ENCODE assay signal across 8 cellular contexts in genomic region chr2:60581461-60582282, GRCh38. TPM values are rescaled to one million over a fixed set of nuclear protein-coding genes. Genes with fewer than 3 reads are reported as not detected.
DNase-seq lines count a peak whose midpoint lies in the region; ATAC-seq and TF ChIP-seq lines count a peak whose summit lies in the region.

No MANE protein-coding gene starts in this region.

- H3K4me3 ChIP-seq in coronary artery (peak overlapping the region; percentile 68), liver (ENCODE audit: low read depth in 1 of 3, low read length in 3 of 3) (peak overlapping the region in 1 of 3 donors; percentile 29)

- ATAC-seq in HG02852 (IDR thresholded peaks at IDR 0.05; ENCODE audit: unreplicated experiment), result peak; percentile 96

- no peaks in the 10 kb centered on the region for H3K9me3 ChIP-seq in liver (ENCODE audit: control insufficient read depth in 4 of 4, low read length in 3 of 4)

- H3K4me1 ChIP-seq in liver (ENCODE audit: control insufficient read depth in 4 of 4, insufficient read depth in 4 of 4, low read length in 3 of 4), result peaks cover 0 to 6% (median 2%) of the 10 kb centered on the region in 4 donors

- peak; percentile 72 to 84 for TF ChIP-seq RAD21 in liver (IDR thresholded peaks at IDR 0.05)

- peak; percentile 56 for DNase-seq in SIG-M5 treated with dmso at 0.1 percent for 504 hours (lab: John Stamatoyannopoulos, UW; ENCODE audit: unreplicated experiment)
- DNase-seq in SIG-M5 (lab: John Stamatoyannopoulos, UW), result no peak
- DNase-seq in NCI-H1694 (lab: John Stamatoyannopoulos, UW), result peak; percentile 30
- DNase-seq in activated CD4-positive, alpha-beta T cell treated with anti-CD3 and anti-CD28 coated beads for 24 hours (ENCODE audit: low read depth in 2 of 2), result peak; percentile 39 to 57
- no peak for DNase-seq in coronary artery (ENCODE audit: low spot score)
- peak; percentile 59 for DNase-seq in stimulated activated CD4-positive, alpha-beta T cell treated with anti-CD3 and anti-CD28 coated beads, Interleukin-4, amount 100 ng/mL, for 24 hours

- peaks cover 0 to 8% (median 0%) of the 10 kb centered on the region in 4 donors for H3K27me3 ChIP-seq in liver (ENCODE audit: control insufficient read depth in 4 of 4, insufficient read depth in 4 of 4, low read length in 3 of 4)

- no peak overlapping the region for H3K9ac ChIP-seq in liver (ENCODE audit: low read depth in 1 of 2, low read length in 2 of 2)

- TF ChIP-seq CTCF in coronary artery (IDR thresholded peaks at IDR 0.05), result peak; percentile 81
- peak; percentile 86 for TF ChIP-seq CTCF in liver (IDR thresholded peaks at IDR 0.05; ENCODE audit: low read depth, low read length, missing input control)

- 4% methylated on average over 59 of the region's 59 CpGs for WGBS in liver

- no peaks in the 10 kb centered on the region for H3K36me3 ChIP-seq in liver (ENCODE audit: control insufficient read depth in 4 of 4, insufficient read depth in 3 of 4, low read depth in 1 of 4, low read length in 3 of 4)

- H3K27ac ChIP-seq in coronary artery (no peak overlapping the region), liver (ENCODE audit: low read depth in 1 of 2, low read length in 2 of 2) (no peak overlapping the region)

TF ChIP-seq in liver, 16 proteins besides CTCF, POLR2A, EP300 and RAD21:
- TF ChIP-seq ATF3 (IDR thresholded peaks at IDR 0.05) (no peak), TAF1 (conservative IDR thresholded peaks at IDR 0.05) (no peak), HNF4G (IDR thresholded peaks at IDR 0.05) (no peak), REST (IDR thresholded peaks at IDR 0.05) (no peak), EGR1 (IDR thresholded peaks at IDR 0.05; ENCODE audit: low read depth in 2 of 2) (no peak), RXRA (IDR thresholded peaks at IDR 0.05) (no peak), ZBTB33 (IDR thresholded peaks at IDR 0.05) (no peak), SP1 (IDR thresholded peaks at IDR 0.05) (no peak), JUND (IDR thresholded peaks at IDR 0.05) (no peak), NR2F2 (IDR thresholded peaks at IDR 0.05) (no peak)
- TF ChIP-seq, protein P1, sequence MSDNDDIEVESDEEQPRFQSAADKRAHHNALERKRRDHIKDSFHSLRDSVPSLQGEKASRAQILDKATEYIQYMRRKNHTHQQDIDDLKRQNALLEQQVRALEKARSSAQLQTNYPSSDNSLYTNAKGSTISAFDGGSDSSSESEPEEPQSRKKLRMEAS (IDR thresholded peaks at IDR 0.05), result no peak

RNA-seq across cellular contexts. Expression of gene BCL11A, which starts 28.2 kb away (rescaled TPM):
- 1 to 10 TPM in 1 of 2 donors, under 1 TPM in 1; 0.50 to 8.5 TPM for total RNA-seq in liver
- under 1 TPM; 0.08 to 0.43 TPM for polyA plus RNA-seq in liver

Comparison
In these comparisons a context has a peak if more than half of its experiments do, and no peak if none do; other contexts are left out.
1. DNase-seq: peak in SIG-M5 treated with dmso at 0.1 percent for 504 hours (single experiment), NCI-H1694 (single experiment), activated CD4-positive, alpha-beta T cell treated with anti-CD3 and anti-CD28 coated beads for 24 hours (2 of 2) and stimulated activated CD4-positive, alpha-beta T cell treated with anti-CD3 and anti-CD28 coated beads, Interleukin-4, amount 100 ng/mL, for 24 hours (single experiment); none in SIG-M5 (single experiment) and coronary artery (single experiment).